Comparison of ENCODE assay signal across 1 cellular context in genomic region chr10:32205666-32206065, GRCh38.
A peak's percentile ranks its signal among the peaks of the same experiment; 100 is the strongest.
TF ChIP-seq lines count a peak whose summit lies in the region.

No MANE protein-coding gene starts in this region.

TF ChIP-seq in endothelial cell of umbilical vein, 7 proteins besides CTCF, POLR2A, EP300 and RAD21 (continued from another document):
- TF ChIP-seq FOS (IDR thresholded peaks at IDR 0.05; ENCODE audit: borderline replicate concordance, insufficient read depth, low read length) (peak; percentile 55), MYC (IDR thresholded peaks at IDR 0.05; ENCODE audit: low read depth, low read length) (no peak), POLR2AphosphoS5 (IDR thresholded peaks at IDR 0.05; ENCODE audit: insufficient read depth, low read depth, low read length) (no peak), JUN (IDR thresholded peaks at IDR 0.05; ENCODE audit: borderline replicate concordance, insufficient read depth, insufficient read length, low read depth) (peak; percentile 60), GATA2 (IDR thresholded peaks at IDR 0.05; ENCODE audit: insufficient read depth, insufficient read length, low read depth, low read length) (peak; percentile 79)
